In genomic region chr2:140988597-140988996, GRCh38 we compare ENCODE assay signal across 18 cellular contexts.
DNase-seq lines count a peak whose midpoint lies in the region; ATAC-seq, FAIRE-seq and TF ChIP-seq lines count a peak whose summit lies in the region.
"Had no signal": no experiment of that assay in that cellular context is flagged by ENCODE, and none has a peak within 500 bp of the region (broad histone marks: within the 10 kb centered on the region; RNA-seq: fewer than 3 reads in every experiment).

No MANE protein-coding gene starts in this region.

- no peaks in the 10 kb centered on the region for H3F3A ChIP-seq in PC-3 (ENCODE audit: low read length, unreplicated experiment)

- H3K27ac ChIP-seq in PC-3 (ENCODE audit: low read length) (no peak overlapping the region), ovary (no peak overlapping the region)

- no peak overlapping the region for H3K9ac ChIP-seq in PC-3 (ENCODE audit: low read length)

- no TSS peak for BruUV-seq in PC-3 (replicated peaks; lab: Mats Ljungman, UMichigan)

- H2AFZ ChIP-seq in PC-3 (ENCODE audit: low read length) = no peak overlapping the region

- no peak for TF ChIP-seq POLR2A in ovary (IDR thresholded peaks at IDR 0.05)
- TF ChIP-seq POLR2A in H54 (IDR thresholded peaks at IDR 0.05; ENCODE audit: low read depth, low read length) = no peak

- TF ChIP-seq EP300 in ovary (IDR thresholded peaks at IDR 0.05) = no peak

- H3K4me3 ChIP-seq in PC-3 (ENCODE audit: low read length) = no peak overlapping the region
- no peak overlapping the region for H3K4me3 ChIP-seq in ovary

- POLR2A ChIA-PET in PC-3 (lab: Charles Lee; ENCODE audit: unreplicated experiment) = no interaction called here

- intact Hi-C loops in PC-3 (cut with micrococcal nuclease) = loop anchor here (10.0 kb wide), 2 partner anchors 406 to 566 kb away; no protein-coding TSS in a partner anchor
- intact Hi-C loops in ovary (cut with DNase I) = no loop called here

- H3K4me1 ChIP-seq in PC-3 (ENCODE audit: insufficient read depth, low read length) (0 out of 2 replicates have a peak, but pooled peaks cover 6% of the 10 kb centered on the region), ovary (ENCODE audit: insufficient read depth) (no peaks in the 10 kb centered on the region)

- H3K36me3 ChIP-seq in PC-3 (ENCODE audit: low read depth, low read length) (no peaks in the 10 kb centered on the region), ovary (no peaks in the 10 kb centered on the region)

- CTCF ChIA-PET in PC-3 (lab: Charles Lee) = interaction anchor here (0.6 kb wide), 1 partner anchor 124 kb away, joined by 3 read pairs; no protein-coding TSS in a partner anchor

- H3K4me2 ChIP-seq in PC-3 (ENCODE audit: low read length) = no peak overlapping the region

- no peaks in the 10 kb centered on the region for H3K9me2 ChIP-seq in PC-3 (replicated peaks; ENCODE audit: low read length)

- DNase-seq in ELR (ENCODE audit: low read depth) (peak; percentile 58), PC-3 (peak; percentile 6), fibroblast of gingiva (ENCODE audit: low read depth) (peak; percentile 72), lung microvascular endothelial cell (ENCODE audit: low read depth in 2 of 2) (peak; percentile 5 to 54), ovary (no peak), H54 (ENCODE audit: insufficient read length, low spot score) (no peak)
- DNase-seq in activated CD4-positive, alpha-beta T cell treated with anti-CD3 and anti-CD28 coated beads, Interleukin-2, amount 50 U/mL, for 4 hours = no peak
- DNase-seq: ACHN, AML-193, DMS 273 treated with DMSO at 0.1 percent for 48 hours, H9, NCI-H1417 treated with DMSO at 0.1 percent for 48 hours, NCI-H1930, NCI-H510A, NCI-H82, SHP77 had no signal

- FAIRE-seq in H54 (lab: Jason Lieb, UNC) = no peak
- FAIRE-seq: RCC 7860 had no signal

- H3K79me2 ChIP-seq in PC-3 (ENCODE audit: low read length) = no peaks in the 10 kb centered on the region

- ATAC-seq in PC-3 (no peak), HG02981 (IDR thresholded peaks at IDR 0.05; ENCODE audit: unreplicated experiment) (no peak)

- TF ChIP-seq CTCF in PC-3 (conservative IDR thresholded peaks at IDR 0.05; ENCODE audit: low read depth, low read length) (no peak), ovary (IDR thresholded peaks at IDR 0.05) (no peak)

- H4K20me1 ChIP-seq in PC-3 (ENCODE audit: low read length) = no peaks in the 10 kb centered on the region

- no peaks in the 10 kb centered on the region for H3K9me3 ChIP-seq in PC-3 (ENCODE audit: low read length)
- H3K9me3 ChIP-seq in ovary = no peaks in the 10 kb centered on the region

- no peaks in the 10 kb centered on the region for H3K27me3 ChIP-seq in PC-3 (ENCODE audit: low read length)
- H3K27me3 ChIP-seq in ovary = no peaks in the 10 kb centered on the region

Comparison
In these comparisons a context has a peak if more than half of its experiments do, and no peak if none do; other contexts are left out.
1. DNase-seq: peak in ELR (single experiment), PC-3 (single experiment), fibroblast of gingiva (single experiment) and lung microvascular endothelial cell (2 of 2); none in activated CD4-positive, alpha-beta T cell treated with anti-CD3 and anti-CD28 coated beads, Interleukin-2, amount 50 U/mL, for 4 hours (0 of 2), ovary (0 of 5) and H54 (single experiment).